ENCODE assay signal across 14 cellular contexts in genomic region chr20:62598761-62599194, GRCh38. TPM values are rescaled to one million over a fixed set of nuclear protein-coding genes. Genes with fewer than 3 reads are reported as not detected.
DNase-seq lines count a peak whose midpoint lies in the region; ATAC-seq, FAIRE-seq and TF ChIP-seq lines count a peak whose summit lies in the region.
"Had no signal": no experiment of that assay in that cellular context is flagged by ENCODE, and none has a peak within 500 bp of the region (broad histone marks: within the 10 kb centered on the region; RNA-seq: fewer than 3 reads in every experiment).

No MANE protein-coding gene starts in this region.

- H3K36me3 Mint-ChIP-seq in memory B cell, result no peaks in the 10 kb centered on the region

- peaks cover 16% of the 10 kb centered on the region for H3K27me3 Mint-ChIP-seq in memory B cell

- in situ Hi-C loops in KBM-7 (cut with MboI; ENCODE audit: low pct_unique_long_range_greater_than_20kb, low sequenced_read_pairs), result no loop called here

- H3K4me1 Mint-ChIP-seq in memory B cell, result peaks cover 37% of the 10 kb centered on the region

- no peak overlapping the region for H3K27ac Mint-ChIP-seq in memory B cell
- H3K27ac Mint-ChIP-seq: T-helper 1 cell treated with Interleukin-12 subunit alpha and Interleukin-12 subunit beta and Interleukin-4 antibody, amounts not matched to agents 30 μg/mL and 1 μg/mL, for 36 hours had no signal

- peak; percentile 38 for DNase-seq in DMS153 (lab: John Stamatoyannopoulos, UW)
- peak; percentile 95 for DNase-seq in H54 (ENCODE audit: insufficient read length, low spot score)
- peak; percentile 79 for DNase-seq in RPMI7951 (ENCODE audit: low read depth)
- no peak for DNase-seq in memory B cell (ENCODE audit: low spot score in 2 of 2)
- DNase-seq in activated CD4-positive, alpha-beta T cell treated with anti-CD3 and anti-CD28 coated beads for 48 hours, result no peak
- DNase-seq in KBM-7, result no peak
- DNase-seq in SW 1271 (lab: John Stamatoyannopoulos, UW), result no peak
- DNase-seq in amniotic stem cell (lab: John Stamatoyannopoulos, UW), result no peak
- DNase-seq: dorsolateral prefrontal cortex; NCI-H446 treated with DMSO at 0.1 percent for 48 hours; ovary; stimulated activated naive CD8-positive, alpha-beta T cell treated with anti-CD3 and anti-CD28 coated beads, Interleukin-15, Interleukin-2, amounts not matched to agents 100 U/mL and 50 U/mL, for 24 hours had no signal

- ATAC-seq in memory B cell (ENCODE audit: low read depth), result peak; percentile 57
- ATAC-seq: gastroesophageal sphincter; stimulated activated naive CD8-positive, alpha-beta T cell treated with anti-CD3 and anti-CD28 coated beads, Interleukin-15, Interleukin-2, amounts not matched to agents 100 U/mL and 50 U/mL, for 24 hours had no signal

- H3K4me3 Mint-ChIP-seq in memory B cell, result no peak overlapping the region
- H3K4me3 Mint-ChIP-seq: T-helper 1 cell treated with Interleukin-12 subunit alpha and Interleukin-12 subunit beta and Interleukin-4 antibody, amounts not matched to agents 30 μg/mL and 1 μg/mL, for 36 hours had no signal

- no peaks in the 10 kb centered on the region for H3K9me3 Mint-ChIP-seq in memory B cell
- H3K9me3 Mint-ChIP-seq: T-helper 1 cell treated with Interleukin-12 subunit alpha and Interleukin-12 subunit beta and Interleukin-4 antibody, amounts not matched to agents 30 μg/mL and 1 μg/mL, for 36 hours had no signal

- peak; percentile 60 for FAIRE-seq in H54 (lab: Jason Lieb, UNC)

- TF ChIP-seq POLR2A in H54 (IDR thresholded peaks at IDR 0.05; ENCODE audit: low read depth, low read length), result no peak

RNA-seq across cellular contexts. Expression of gene SLCO4A1, which starts 43.5 kb away (rescaled TPM):
- 60.2 and 62.4 TPM in 2 replicates for total RNA-seq in RPMI7951 (2014; rRNA removed; shearing (Covaris generic))

Comparison
In these comparisons a context has a peak if more than half of its experiments do, and no peak if none do; other contexts are left out.
1. DNase-seq: peak in DMS153 (single experiment), H54 (single experiment) and RPMI7951 (single experiment); none in memory B cell (0 of 2), activated CD4-positive, alpha-beta T cell treated with anti-CD3 and anti-CD28 coated beads for 48 hours (single experiment), KBM-7 (single experiment), SW 1271 (0 of 2) and amniotic stem cell (single experiment).